In the genomic region with DNA sequence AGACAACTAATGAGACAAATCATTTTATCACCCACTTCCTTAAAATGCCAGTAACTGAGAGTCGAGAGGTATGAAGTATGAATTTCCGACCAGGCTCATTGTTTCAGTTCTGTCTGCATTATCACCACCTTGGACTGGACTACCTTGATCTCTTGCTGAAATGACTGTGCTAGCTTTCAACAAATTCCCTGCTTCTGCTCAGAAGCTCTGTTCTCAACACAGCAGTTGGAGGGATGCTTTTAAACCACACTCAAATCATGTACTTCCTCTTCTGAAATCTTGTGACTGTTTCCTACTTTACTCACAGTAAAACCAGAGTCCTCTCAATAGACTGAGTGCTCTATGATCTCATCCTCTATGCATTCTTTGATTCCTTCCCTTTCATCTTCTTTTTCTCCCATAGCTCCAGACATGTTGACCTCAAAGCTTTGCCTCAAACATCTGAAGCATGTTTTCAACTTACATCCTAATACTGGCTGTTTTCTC, we compare ENCODE assay signal across 9 cellular contexts.
DNase-seq lines count a peak whose midpoint lies in the region; ATAC-seq and TF ChIP-seq lines count a peak whose summit lies in the region.
"Had no signal": no experiment of that assay in that cellular context is flagged by ENCODE, and none has a peak within 500 bp of the region (broad histone marks: within the 10 kb centered on the region; RNA-seq: fewer than 3 reads in every experiment).

No MANE protein-coding gene starts in this region.

- CTCF ChIA-PET in IMR-90 (lab: Yijun Ruan, JAX) (no interaction called here), HEK293T (lab: Yijun Ruan, JAX) (interaction anchor here (0.6 kb wide), 1 partner anchor 19 kb away, joined by 4 read pairs; no protein-coding TSS in a partner anchor)
- CTCF ChIA-PET in CD8-positive, alpha-beta T cell (lab: Charles Lee): no interaction called here

- intact Hi-C loops in IMR-90 (cut with micrococcal nuclease): no loop called here
- intact Hi-C loops in CD8-positive, alpha-beta T cell (cut with DNase I, micrococcal nuclease): no loop called here

- peak overlapping the region; percentile 67; the same call in 1 of the 2 replicates for H3K27ac ChIP-seq in IMR-90 (ENCODE audit: insufficient read depth, low read length)
- no peak overlapping the region for H3K27ac ChIP-seq in CD8-positive, alpha-beta T cell (ENCODE audit: low read depth, low read length)
- H3K27ac ChIP-seq: SK-N-MC had no signal

- H3K4ac ChIP-seq in IMR-90 (ENCODE audit: low read depth, low read length): peak overlapping the region; percentile 41; the same call in 1 of the 2 replicates

- H3K36me3 ChIP-seq in IMR-90 (ENCODE audit: control insufficient read depth, insufficient read depth, low read length): no peaks in the 10 kb centered on the region
- no peaks in the 10 kb centered on the region for H3K36me3 ChIP-seq in CD8-positive, alpha-beta T cell (ENCODE audit: insufficient read depth, low read length)

- peaks cover 2% of the 10 kb centered on the region for H3K27me3 Mint-ChIP-seq in CD8-positive, alpha-beta T cell (ENCODE audit: low read depth)

- WGBS in IMR-90 (ENCODE audit: extremely low coverage in 2 of 2, insufficient read length in 1 of 2), 2 experiments: 0% methylated on average over 1 of the region's 2 CpGs; no CpG with 5 or more reads in 1 of the 2 experiments

- DNase-seq in ELR (ENCODE audit: low read depth) (peak; percentile 71), IMR-90 (peak; percentile 78), islet precursor cell (peak; percentile 88), NCI-H187 treated with DMSO at 0.1 percent for 48 hours (lab: John Stamatoyannopoulos, UW) (no peak), NCI-H774 (lab: John Stamatoyannopoulos, UW) (no peak), HEK293T (ENCODE audit: extremely low spot score) (no peak)
- DNase-seq in CD8-positive, alpha-beta T cell: no peak

- H3K14ac ChIP-seq in IMR-90 (replicated peaks; ENCODE audit: low read depth, low read length): no peak overlapping the region; the same call in 1 of the 2 replicates

- peaks cover 2% of the 10 kb centered on the region for H3K9me3 Mint-ChIP-seq in CD8-positive, alpha-beta T cell

- dilution Hi-C loops in IMR-90 (cut with HindIII; ENCODE audit: low sequenced_read_pairs, unreplicated experiment): no loop called here

- H3K18ac ChIP-seq in IMR-90 (ENCODE audit: low read depth, low read length): peak overlapping the region; percentile 46

- peak; percentile 83 for ATAC-seq in GM21717 (IDR thresholded peaks at IDR 0.05; ENCODE audit: unreplicated experiment)
- ATAC-seq in IMR-90 (ENCODE audit: low read depth): peak; percentile 91
- ATAC-seq in CD8-positive, alpha-beta T cell: no peak

- H3K23ac ChIP-seq in IMR-90 (ENCODE audit: low read depth, low read length): peak overlapping the region; percentile 2; the same call in 1 of the 2 replicates

- H4K8ac ChIP-seq in IMR-90 (ENCODE audit: low read depth in 2 of 2, low read length in 2 of 2): peak overlapping the region in 1 of 2 experiments; percentile 76; a peak in 1 of 4 replicates

- H3K79me1 ChIP-seq in IMR-90 (ENCODE audit: low read depth in 1 of 2, low read length in 2 of 2): no peaks in the 10 kb centered on the region

- H3K56ac ChIP-seq in IMR-90 (ENCODE audit: extremely low read depth, insufficient read depth, low read length): no peak overlapping the region

- H2AFZ ChIP-seq in IMR-90 (replicated peaks; ENCODE audit: low read length, poor library complexity): no peak overlapping the region

- POLR2A ChIA-PET in IMR-90 (lab: Charles Lee; ENCODE audit: unreplicated experiment): no interaction called here
- POLR2A ChIA-PET in CD8-positive, alpha-beta T cell (lab: Charles Lee): no interaction called here
- POLR2A ChIA-PET in HEK293T (lab: Yijun Ruan, JAX): no interaction called here

- H3K4me1 Mint-ChIP-seq in CD8-positive, alpha-beta T cell (ENCODE audit: low read depth): no peaks in the 10 kb centered on the region

- H3K4me1 ChIP-seq in IMR-90 (ENCODE audit: control insufficient read depth, insufficient read depth, low read length): peaks cover 2% of the 10 kb centered on the region; the same call in 1 of the 2 replicates
- no peaks in the 10 kb centered on the region for H3K4me1 ChIP-seq in CD8-positive, alpha-beta T cell (ENCODE audit: insufficient read depth, low read length)

- no peaks in the 10 kb centered on the region for H4K20me1 ChIP-seq in IMR-90 (ENCODE audit: insufficient read depth, low read length)

- no peak overlapping the region for H3K4me3 ChIP-seq in IMR-90 (ENCODE audit: insufficient read depth, low read depth, low read length)
- no peak overlapping the region for H3K4me3 ChIP-seq in CD8-positive, alpha-beta T cell (ENCODE audit: low read depth, low read length)
- H3K4me3 ChIP-seq: SK-N-MC had no signal

- H3K27ac Mint-ChIP-seq in CD8-positive, alpha-beta T cell: no peak overlapping the region

- H3K36me3 Mint-ChIP-seq in CD8-positive, alpha-beta T cell: no peaks in the 10 kb centered on the region

- no peak overlapping the region for H2AK5ac ChIP-seq in IMR-90 (ENCODE audit: low read depth, low read length)

- no peak for TF ChIP-seq RAD21 in IMR-90 (IDR thresholded peaks at IDR 0.05; ENCODE audit: low read length)

- TF ChIP-seq POLR2A in IMR-90 (IDR thresholded peaks at IDR 0.05; ENCODE audit: low read depth, low read length): no peak

- TF ChIP-seq CTCF in IMR-90 (conservative IDR thresholded peaks at IDR 0.05; ENCODE audit: low read depth, low read length): no peak
- TF ChIP-seq CTCF in CD8-positive, alpha-beta T cell (IDR thresholded peaks at IDR 0.05): no peak

- H3K4me3 Mint-ChIP-seq in CD8-positive, alpha-beta T cell: no peak overlapping the region

- peak overlapping the region; percentile 70; the same call in 1 of the 2 replicates for H4K5ac ChIP-seq in IMR-90 (ENCODE audit: low read depth, low read length)

- no peak overlapping the region for H3K9ac ChIP-seq in IMR-90 (ENCODE audit: low read depth, low read length)

- BruUV-seq in IMR-90 (replicated peaks; lab: Mats Ljungman, UMichigan): no TSS peak

- H4K91ac ChIP-seq in IMR-90 (ENCODE audit: insufficient read depth, low read depth, low read length): no peak overlapping the region

- in situ Hi-C loops in IMR-90 (cut with MboI; ENCODE audit: low sequenced_read_pairs): no loop called here

- no peak overlapping the region for H2AK9ac ChIP-seq in IMR-90 (replicated peaks; ENCODE audit: low read depth, low read length, poor library complexity)

- peak overlapping the region; percentile 42; the same call in 1 of the 2 replicates for H3K4me2 ChIP-seq in IMR-90 (ENCODE audit: low read depth, low read length)

- 0 out of 2 replicates have a peak overlapping the region, but pooled peaks have one; percentile 47 for H2BK120ac ChIP-seq in IMR-90 (ENCODE audit: low read depth, low read length)

- H3K9me1 ChIP-seq in IMR-90 (ENCODE audit: insufficient read depth, low read length): no peaks in the 10 kb centered on the region

- peak overlapping the region; percentile 57; the same call in 1 of the 2 replicates for H2BK20ac ChIP-seq in IMR-90 (ENCODE audit: low read depth, low read length)

- no peak overlapping the region for H2BK5ac ChIP-seq in IMR-90 (ENCODE audit: low read depth, low read length, poor library complexity, severe bottlenecking)

- no peaks in the 10 kb centered on the region for H3K9me3 ChIP-seq in IMR-90 (ENCODE audit: control insufficient read depth, insufficient read depth, low read length)
- no peaks in the 10 kb centered on the region for H3K9me3 ChIP-seq in CD8-positive, alpha-beta T cell (ENCODE audit: low read length)

- peak overlapping the region; percentile 55; the same call in 1 of the 3 replicates for H2BK15ac ChIP-seq in IMR-90 (ENCODE audit: low read depth, low read length)

- H3K27me3 ChIP-seq in IMR-90 (ENCODE audit: control insufficient read depth, insufficient read depth, low read length): no peaks in the 10 kb centered on the region
- H3K27me3 ChIP-seq in CD8-positive, alpha-beta T cell (ENCODE audit: insufficient read depth, low read length): no peaks in the 10 kb centered on the region

TF ChIP-seq in IMR-90, 13 proteins besides CTCF, POLR2A, EP300 and RAD21 (continues in another document):
- TF ChIP-seq RCOR1 (IDR thresholded peaks at IDR 0.05; ENCODE audit: insufficient replicate concordance, low read length) (no peak), SMC3 (IDR thresholded peaks at IDR 0.05; ENCODE audit: low read depth, low read length) (no peak), ELK1 (IDR thresholded peaks at IDR 0.05; ENCODE audit: borderline replicate concordance, low read depth, low read length) (no peak), FOS (IDR thresholded peaks at IDR 0.05; ENCODE audit: low read depth, low read length) (no peak), CHD1 (IDR thresholded peaks at IDR 0.05; ENCODE audit: low read depth, low read length) (no peak), RFX5 (IDR thresholded peaks at IDR 0.05; ENCODE audit: low read depth, low read length) (no peak), MAFK (IDR thresholded peaks at IDR 0.05; ENCODE audit: low read depth, low read length) (no peak)

TF ChIP-seq in HEK293T, 16 proteins besides CTCF, POLR2A, EP300 and RAD21:
- TF ChIP-seq BHLHE40 (IDR thresholded peaks at IDR 0.05; ENCODE audit: borderline replicate concordance) (no peak), HDGF (IDR thresholded peaks at IDR 0.05; ENCODE audit: borderline replicate concordance) (no peak), ZNF384 (IDR thresholded peaks at IDR 0.05) (no peak), SP1 (IDR thresholded peaks at IDR 0.05) (no peak), FOXA1 (IDR thresholded peaks at IDR 0.05) (no peak), ARNT (IDR thresholded peaks at IDR 0.05) (no peak), L3MBTL2 (conservative IDR thresholded peaks at IDR 0.05) (no peak), LEF1 (IDR thresholded peaks at IDR 0.05; ENCODE audit: borderline replicate concordance) (no peak), CTBP1 (IDR thresholded peaks at IDR 0.05; ENCODE audit: borderline replicate concordance) (no peak), FOXK2 (IDR thresholded peaks at IDR 0.05) (no peak), NFRKB (IDR thresholded peaks at IDR 0.05) (no peak), ELF4 (IDR thresholded peaks at IDR 0.05) (no peak), SUZ12 (IDR thresholded peaks at IDR 0.05) (no peak), FOXM1 (IDR thresholded peaks at IDR 0.05; ENCODE audit: borderline replicate concordance) (no peak), TARDBP (IDR thresholded peaks at IDR 0.05) (no peak)
- TF ChIP-seq, protein P1, sequence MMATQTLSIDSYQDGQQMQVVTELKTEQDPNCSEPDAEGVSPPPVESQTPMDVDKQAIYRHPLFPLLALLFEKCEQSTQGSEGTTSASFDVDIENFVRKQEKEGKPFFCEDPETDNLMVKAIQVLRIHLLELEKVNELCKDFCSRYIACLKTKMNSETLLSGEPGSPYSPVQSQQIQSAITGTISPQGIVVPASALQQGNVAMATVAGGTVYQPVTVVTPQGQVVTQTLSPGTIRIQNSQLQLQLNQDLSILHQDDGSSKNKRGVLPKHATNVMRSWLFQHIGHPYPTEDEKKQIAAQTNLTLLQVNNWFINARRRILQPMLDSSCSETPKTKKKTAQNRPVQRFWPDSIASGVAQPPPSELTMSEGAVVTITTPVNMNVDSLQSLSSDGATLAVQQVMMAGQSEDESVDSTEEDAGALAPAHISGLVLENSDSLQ (IDR thresholded peaks at IDR 0.05): no peak

Comparison
In these comparisons a context has a peak if more than half of its experiments do, and no peak if none do; other contexts are left out.
1. DNase-seq: peak in ELR (single experiment), IMR-90 (single experiment) and islet precursor cell (single experiment); none in NCI-H187 treated with DMSO at 0.1 percent for 48 hours (single experiment), NCI-H774 (single experiment), CD8-positive, alpha-beta T cell (0 of 7) and HEK293T (single experiment).